In the genomic region with DNA sequence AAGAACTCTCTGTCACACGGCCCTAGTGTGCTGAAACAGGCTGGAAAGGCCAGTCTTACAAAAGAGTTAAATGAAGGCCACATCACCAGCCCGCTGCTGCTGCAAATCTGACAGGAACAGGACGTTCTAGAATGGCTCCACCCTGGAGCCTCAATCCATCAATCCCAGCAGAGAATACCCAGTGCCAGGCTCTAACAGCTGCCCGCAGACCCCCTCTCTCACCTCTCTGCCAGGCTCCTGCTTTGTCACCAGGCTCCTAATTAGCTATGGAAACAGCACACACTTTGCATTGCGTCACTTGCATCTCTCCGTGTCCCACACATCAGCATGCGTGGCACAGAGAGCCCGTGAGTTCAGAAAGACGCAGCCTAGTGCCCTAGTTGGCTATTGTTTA, we compare ENCODE assay signal across 14 cellular contexts.
A peak's percentile ranks its signal among the peaks of the same experiment; 100 is the strongest.
DNase-seq lines count a peak whose midpoint lies in the region; ATAC-seq and TF ChIP-seq lines count a peak whose summit lies in the region.
"Had no signal": no experiment of that assay in that cellular context is flagged by ENCODE, and none has a peak within 500 bp of the region (broad histone marks: within the 10 kb centered on the region; RNA-seq: fewer than 3 reads in every experiment).

No MANE protein-coding gene starts in this region.

- H3K27ac ChIP-seq in mammary epithelial cell (ENCODE audit: insufficient read depth, low read depth, low read length): no peak overlapping the region
- H3K27ac ChIP-seq in right atrium auricular region: peak overlapping the region; percentile 62 to 67
- H3K27ac ChIP-seq in trophoblast cell (ENCODE audit: low read depth, low read length): no peak overlapping the region
- H3K27ac ChIP-seq: A549, brain microvascular endothelial cell, foreskin keratinocyte had no signal

- H2BK12ac ChIP-seq in trophoblast cell (ENCODE audit: low read length): no peak overlapping the region

- DNase-seq in MCF 10A (ENCODE audit: unreplicated experiment) (peak; percentile 51), mammary epithelial cell (no peak), right atrium auricular region (ENCODE audit: low spot score) (peak; percentile 86), trophoblast cell (no peak), H4 (ENCODE audit: low spot score) (no peak), GM19238 (ENCODE audit: insufficient read length, low spot score) (no peak), Kasumi-1 (lab: John Stamatoyannopoulos, UW) (no peak)
- DNase-seq: brain microvascular endothelial cell, foreskin keratinocyte, H9, NCI-H2171 had no signal

- H3K4me2 ChIP-seq in mammary epithelial cell (ENCODE audit: insufficient read depth, low read depth, low read length) (no peak overlapping the region), trophoblast cell (ENCODE audit: low read length) (no peak overlapping the region)
- H3K4me2 ChIP-seq: A549 had no signal

- H3K4me3 ChIP-seq in mammary epithelial cell (replicated peaks in 1 of 3; ENCODE audit: insufficient read depth in 1 of 3, low read depth in 2 of 3, low read length in 3 of 3): no peak overlapping the region
- no peak overlapping the region for H3K4me3 ChIP-seq in right atrium auricular region
- H3K4me3 ChIP-seq in trophoblast cell (ENCODE audit: low read depth, low read length): no peak overlapping the region
- H3K4me3 ChIP-seq: A549, K562 had no signal

- H3K4ac ChIP-seq in trophoblast cell (ENCODE audit: low read depth, low read length): no peak overlapping the region

- H2AFZ ChIP-seq in mammary epithelial cell (ENCODE audit: low read depth, low read length): no peak overlapping the region
- no peak overlapping the region for H2AFZ ChIP-seq in trophoblast cell (ENCODE audit: insufficient read depth, low read length, poor library complexity)

- dilution Hi-C loops in mammary epithelial cell (cut with HindIII; ENCODE audit: low sequenced_read_pairs): no loop called here

- H3K9ac ChIP-seq in mammary epithelial cell (ENCODE audit: insufficient read depth, low read length): no peak overlapping the region
- H3K9ac ChIP-seq in trophoblast cell (ENCODE audit: low read length): no peak overlapping the region

- intact Hi-C loops in MCF 10A (cut with micrococcal nuclease): no loop called here
- intact Hi-C loops in mammary epithelial cell (cut with micrococcal nuclease): no loop called here

- H4K20me1 ChIP-seq in mammary epithelial cell (ENCODE audit: insufficient read depth, low read length): no peaks in the 10 kb centered on the region

- no peaks in the 10 kb centered on the region for H3K27me3 Mint-ChIP-seq in MCF 10A (ENCODE audit: insufficient read depth, unreplicated experiment)

- H3K27ac Mint-ChIP-seq in MCF 10A (ENCODE audit: low read depth, unreplicated experiment): peak overlapping the region; percentile 92

- CTCF ChIA-PET in MCF 10A (lab: Yijun Ruan, JAX) (no interaction called here), mammary epithelial cell (lab: Charles Lee; ENCODE audit: low non-redundant PET) (no interaction called here)

- H3K14ac ChIP-seq in trophoblast cell (ENCODE audit: low read length): no peak overlapping the region

- TF ChIP-seq CTCF in MCF 10A (IDR thresholded peaks at IDR 0.05; ENCODE audit: unreplicated experiment) (no peak), mammary epithelial cell (conservative IDR thresholded peaks at IDR 0.05 in 1 of 2, IDR thresholded peaks at IDR 0.05 in 1 of 2; ENCODE audit: extremely low read depth in 1 of 2, insufficient read depth in 1 of 2, low read depth in 1 of 2, low read length in 2 of 2) (no peak), right atrium auricular region (IDR thresholded peaks at IDR 0.05) (no peak)

- ATAC-seq in GM19452 (IDR thresholded peaks at IDR 0.05; ENCODE audit: unreplicated experiment): no peak
- ATAC-seq: A549, foreskin keratinocyte, K562 had no signal

- no peak overlapping the region for H3K23ac ChIP-seq in trophoblast cell (ENCODE audit: low read length)

- H3K18ac ChIP-seq in trophoblast cell (ENCODE audit: low read length): no peak overlapping the region

- H3K4me1 ChIP-seq in mammary epithelial cell (ENCODE audit: insufficient read depth, low read length) (no peaks in the 10 kb centered on the region), right atrium auricular region (peaks cover 0 to 22% of the 10 kb centered on the region in 2 donors), trophoblast cell (ENCODE audit: control insufficient read depth in 1 of 2, insufficient read depth in 2 of 2, low read length in 2 of 2) (peaks cover 13 to 16% of the 10 kb centered on the region in 2 experiments)
- H3K4me1 ChIP-seq: A549, foreskin keratinocyte had no signal

- H3K79me2 ChIP-seq in mammary epithelial cell (ENCODE audit: insufficient read depth, low read length) (no peaks in the 10 kb centered on the region), trophoblast cell (ENCODE audit: control insufficient read depth, insufficient read depth, low read length, poor library complexity) (no peaks in the 10 kb centered on the region)

- BruUV-seq in MCF 10A (replicated peaks; lab: Mats Ljungman, UMichigan) (no TSS peak), mammary epithelial cell (replicated peaks; lab: Mats Ljungman, UMichigan) (no TSS peak)

- peak overlapping the region; percentile 51 for H3K4me3 Mint-ChIP-seq in MCF 10A (ENCODE audit: unreplicated experiment)
- H3K4me3 Mint-ChIP-seq: H9 had no signal

- in situ Hi-C loops in mammary epithelial cell (cut with MboI; ENCODE audit: low sequenced_read_pairs in 2 of 2): no loop called here

- WGBS in mammary epithelial cell (ENCODE audit: low coverage, missing lambda C conversion rate): 91% methylated on average over 7 of the region's 9 CpGs
- WGBS in trophoblast cell (ENCODE audit: extremely low coverage, insufficient coverage, insufficient read length): no CpG with 5 or more reads among the region's 9 CpGs

- no peak overlapping the region for H2BK5ac ChIP-seq in trophoblast cell (ENCODE audit: low read depth, low read length, poor library complexity)

- H4K8ac ChIP-seq in trophoblast cell (ENCODE audit: low read depth, low read length): no peak overlapping the region

- H4K91ac ChIP-seq in trophoblast cell (ENCODE audit: low read depth, low read length): peak overlapping the region; percentile 14

- peak overlapping the region; percentile 25 for H2BK120ac ChIP-seq in trophoblast cell (ENCODE audit: insufficient read depth, low read length, poor library complexity)

- H3K79me1 ChIP-seq in trophoblast cell (ENCODE audit: low read length): peaks cover 3% of the 10 kb centered on the region

- peaks cover 42% of the 10 kb centered on the region for H3K4me1 Mint-ChIP-seq in MCF 10A (ENCODE audit: insufficient read depth, unreplicated experiment)

- H3K36me3 ChIP-seq in mammary epithelial cell (ENCODE audit: insufficient read depth, low read length) (no peaks in the 10 kb centered on the region), right atrium auricular region (no peaks in the 10 kb centered on the region), trophoblast cell (ENCODE audit: control insufficient read depth in 1 of 2, insufficient read depth in 2 of 2, low read length in 2 of 2) (no peaks in the 10 kb centered on the region)
- H3K36me3 ChIP-seq: brain microvascular endothelial cell had no signal

- no peaks in the 10 kb centered on the region for H3K36me3 Mint-ChIP-seq in MCF 10A (ENCODE audit: insufficient read depth, unreplicated experiment)

- H3K9me3 Mint-ChIP-seq in MCF 10A (ENCODE audit: unreplicated experiment): no peaks in the 10 kb centered on the region
- H3K9me3 Mint-ChIP-seq: H9 had no signal

- H4K12ac ChIP-seq in trophoblast cell (ENCODE audit: low read depth, low read length): no peak overlapping the region

- H3K27me3 ChIP-seq in mammary epithelial cell (ENCODE audit: insufficient read depth, low read length) (no peaks in the 10 kb centered on the region), right atrium auricular region (no peaks in the 10 kb centered on the region), trophoblast cell (ENCODE audit: insufficient read depth, low read length) (no peaks in the 10 kb centered on the region)
- H3K27me3 ChIP-seq: brain microvascular endothelial cell, foreskin keratinocyte had no signal

- POLR2A ChIA-PET in MCF 10A (lab: Yijun Ruan, JAX): interaction anchor here (1.2 to 1.3 kb wide), 2 partner anchors 50 to 80 kb away, joined by 3 read pairs; no protein-coding TSS in a partner anchor

- H2AK5ac ChIP-seq in trophoblast cell (ENCODE audit: low read length): no peak overlapping the region

- no peaks in the 10 kb centered on the region for H3K9me3 ChIP-seq in mammary epithelial cell (replicated peaks; ENCODE audit: insufficient read depth, low read length)
- no peaks in the 10 kb centered on the region for H3K9me3 ChIP-seq in right atrium auricular region
- peaks cover 2% of the 10 kb centered on the region for H3K9me3 ChIP-seq in trophoblast cell (ENCODE audit: insufficient read depth, low read depth, low read length)
- H3K9me3 ChIP-seq: A549 had no signal

Comparison
In these comparisons a context has a peak if more than half of its experiments do, and no peak if none do; other contexts are left out.
1. DNase-seq: peak in MCF 10A (single experiment) and right atrium auricular region (single experiment); none in mammary epithelial cell (single experiment), trophoblast cell (0 of 2), H4 (single experiment), GM19238 (single experiment) and Kasumi-1 (0 of 2).
2. H3K27ac ChIP-seq: peak in right atrium auricular region (2 of 2); none in mammary epithelial cell (single experiment) and trophoblast cell (single experiment).